In the genomic region with DNA sequence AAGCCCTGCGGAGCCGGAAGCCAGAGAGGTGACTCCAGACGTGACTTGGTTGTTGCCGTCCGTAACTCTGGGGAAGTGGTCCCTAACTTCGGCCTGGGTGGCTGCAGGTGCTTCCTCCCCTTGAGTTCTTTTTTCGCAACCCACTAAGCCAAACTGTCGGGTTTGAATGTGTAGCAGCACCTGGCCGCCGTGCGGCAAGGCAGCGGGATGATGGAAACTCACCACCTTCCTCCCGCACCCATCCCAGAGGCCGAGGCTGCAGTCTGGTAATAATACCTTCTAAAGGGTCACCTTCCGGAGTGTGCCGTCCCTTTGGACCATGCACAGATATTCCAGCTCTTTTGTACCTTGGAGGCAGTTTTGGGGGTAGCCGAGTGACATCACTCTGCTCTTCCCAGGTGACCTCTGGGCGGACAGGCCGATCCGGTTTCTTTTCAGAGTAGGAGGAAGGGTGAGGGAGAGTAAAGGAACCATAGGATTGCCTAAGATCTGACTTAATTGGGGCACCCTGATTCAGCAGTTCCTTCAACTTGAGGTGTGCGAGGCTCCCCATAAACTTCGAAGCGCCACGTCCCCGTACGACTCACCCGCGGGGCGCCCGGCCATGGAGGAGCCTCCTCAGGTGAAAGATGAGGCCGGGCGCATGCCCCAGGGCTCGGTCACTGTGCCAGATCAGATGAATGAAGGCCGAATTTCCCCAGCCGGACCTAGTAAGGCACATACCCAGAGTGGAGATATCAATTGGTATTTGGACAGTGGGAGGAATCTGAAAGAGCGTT, we compare ENCODE assay signal across 1 cellular context.
A peak's percentile ranks its signal among the peaks of the same experiment; 100 is the strongest.
TF ChIP-seq lines count a peak whose summit lies in the region.

No MANE protein-coding gene starts in this region.

TF ChIP-seq in HEK293, 187 proteins besides CTCF, POLR2A, EP300 and RAD21 (continued from another document):
- TF ChIP-seq, protein P1, sequence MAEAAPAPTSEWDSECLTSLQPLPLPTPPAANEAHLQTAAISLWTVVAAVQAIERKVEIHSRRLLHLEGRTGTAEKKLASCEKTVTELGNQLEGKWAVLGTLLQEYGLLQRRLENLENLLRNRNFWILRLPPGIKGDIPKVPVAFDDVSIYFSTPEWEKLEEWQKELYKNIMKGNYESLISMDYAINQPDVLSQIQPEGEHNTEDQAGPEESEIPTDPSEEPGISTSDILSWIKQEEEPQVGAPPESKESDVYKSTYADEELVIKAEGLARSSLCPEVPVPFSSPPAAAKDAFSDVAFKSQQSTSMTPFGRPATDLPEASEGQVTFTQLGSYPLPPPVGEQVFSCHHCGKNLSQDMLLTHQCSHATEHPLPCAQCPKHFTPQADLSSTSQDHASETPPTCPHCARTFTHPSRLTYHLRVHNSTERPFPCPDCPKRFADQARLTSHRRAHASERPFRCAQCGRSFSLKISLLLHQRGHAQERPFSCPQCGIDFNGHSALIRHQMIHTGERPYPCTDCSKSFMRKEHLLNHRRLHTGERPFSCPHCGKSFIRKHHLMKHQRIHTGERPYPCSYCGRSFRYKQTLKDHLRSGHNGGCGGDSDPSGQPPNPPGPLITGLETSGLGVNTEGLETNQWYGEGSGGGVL (tag by site-specific recombination; IDR thresholded peaks at IDR 0.05), result 0 out of 2 replicates have a peak, but pooled peaks have one; percentile 4
- peak; percentile 59; the same call in 1 of the 2 replicates for TF ChIP-seq ZBTB21 (tag by site-specific recombination; IDR thresholded peaks at IDR 0.05)
- no peak for TF ChIP-seq SALL2 (tag by site-specific recombination; IDR thresholded peaks at IDR 0.05; ENCODE audit: borderline replicate concordance)
- TF ChIP-seq ZBTB48 (tag by site-specific recombination; IDR thresholded peaks at IDR 0.05), result peak; percentile 86
- peak; percentile 33; the same call in 1 of the 2 replicates for TF ChIP-seq ZNF76 (tag by site-specific recombination; IDR thresholded peaks at IDR 0.05; ENCODE audit: borderline replicate concordance, low read depth)
- TF ChIP-seq ZBTB17 (tag by site-specific recombination; IDR thresholded peaks at IDR 0.05), result peak; percentile 77
- TF ChIP-seq, protein P2, sequence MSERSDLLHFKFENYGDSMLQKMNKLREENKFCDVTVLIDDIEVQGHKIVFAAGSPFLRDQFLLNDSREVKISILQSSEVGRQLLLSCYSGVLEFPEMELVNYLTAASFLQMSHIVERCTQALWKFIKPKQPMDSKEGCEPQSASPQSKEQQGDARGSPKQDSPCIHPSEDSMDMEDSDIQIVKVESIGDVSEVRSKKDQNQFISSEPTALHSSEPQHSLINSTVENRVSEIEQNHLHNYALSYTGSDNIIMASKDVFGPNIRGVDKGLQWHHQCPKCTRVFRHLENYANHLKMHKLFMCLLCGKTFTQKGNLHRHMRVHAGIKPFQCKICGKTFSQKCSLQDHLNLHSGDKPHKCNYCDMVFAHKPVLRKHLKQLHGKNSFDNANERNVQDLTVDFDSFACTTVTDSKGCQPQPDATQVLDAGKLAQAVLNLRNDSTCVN (tag by site-specific recombination; optimal IDR thresholded peaks at IDR 0.05), result peak; percentile 20
- TF ChIP-seq ZNF629 (tag by site-specific recombination; IDR thresholded peaks at IDR 0.05), result peak; percentile 93
- TF ChIP-seq, protein P3, sequence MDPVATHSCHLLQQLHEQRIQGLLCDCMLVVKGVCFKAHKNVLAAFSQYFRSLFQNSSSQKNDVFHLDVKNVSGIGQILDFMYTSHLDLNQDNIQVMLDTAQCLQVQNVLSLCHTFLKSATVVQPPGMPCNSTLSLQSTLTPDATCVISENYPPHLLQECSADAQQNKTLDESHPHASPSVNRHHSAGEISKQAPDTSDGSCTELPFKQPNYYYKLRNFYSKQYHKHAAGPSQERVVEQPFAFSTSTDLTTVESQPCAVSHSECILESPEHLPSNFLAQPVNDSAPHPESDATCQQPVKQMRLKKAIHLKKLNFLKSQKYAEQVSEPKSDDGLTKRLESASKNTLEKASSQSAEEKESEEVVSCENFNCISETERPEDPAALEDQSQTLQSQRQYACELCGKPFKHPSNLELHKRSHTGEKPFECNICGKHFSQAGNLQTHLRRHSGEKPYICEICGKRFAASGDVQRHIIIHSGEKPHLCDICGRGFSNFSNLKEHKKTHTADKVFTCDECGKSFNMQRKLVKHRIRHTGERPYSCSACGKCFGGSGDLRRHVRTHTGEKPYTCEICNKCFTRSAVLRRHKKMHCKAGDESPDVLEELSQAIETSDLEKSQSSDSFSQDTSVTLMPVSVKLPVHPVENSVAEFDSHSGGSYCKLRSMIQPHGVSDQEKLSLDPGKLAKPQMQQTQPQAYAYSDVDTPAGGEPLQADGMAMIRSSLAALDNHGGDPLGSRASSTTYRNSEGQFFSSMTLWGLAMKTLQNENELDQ (tag by site-specific recombination; IDR thresholded peaks at IDR 0.05; ENCODE audit: low read depth), result no peak
- no peak for TF ChIP-seq ZNF140 (tag by site-specific recombination; IDR thresholded peaks at IDR 0.05)
- TF ChIP-seq ZNF473 (tag by site-specific recombination; IDR thresholded peaks at IDR 0.05), result no peak
- no peak for TF ChIP-seq ZFP41 (tag by site-specific recombination; IDR thresholded peaks at IDR 0.05; ENCODE audit: borderline replicate concordance)
- TF ChIP-seq, protein P4, sequence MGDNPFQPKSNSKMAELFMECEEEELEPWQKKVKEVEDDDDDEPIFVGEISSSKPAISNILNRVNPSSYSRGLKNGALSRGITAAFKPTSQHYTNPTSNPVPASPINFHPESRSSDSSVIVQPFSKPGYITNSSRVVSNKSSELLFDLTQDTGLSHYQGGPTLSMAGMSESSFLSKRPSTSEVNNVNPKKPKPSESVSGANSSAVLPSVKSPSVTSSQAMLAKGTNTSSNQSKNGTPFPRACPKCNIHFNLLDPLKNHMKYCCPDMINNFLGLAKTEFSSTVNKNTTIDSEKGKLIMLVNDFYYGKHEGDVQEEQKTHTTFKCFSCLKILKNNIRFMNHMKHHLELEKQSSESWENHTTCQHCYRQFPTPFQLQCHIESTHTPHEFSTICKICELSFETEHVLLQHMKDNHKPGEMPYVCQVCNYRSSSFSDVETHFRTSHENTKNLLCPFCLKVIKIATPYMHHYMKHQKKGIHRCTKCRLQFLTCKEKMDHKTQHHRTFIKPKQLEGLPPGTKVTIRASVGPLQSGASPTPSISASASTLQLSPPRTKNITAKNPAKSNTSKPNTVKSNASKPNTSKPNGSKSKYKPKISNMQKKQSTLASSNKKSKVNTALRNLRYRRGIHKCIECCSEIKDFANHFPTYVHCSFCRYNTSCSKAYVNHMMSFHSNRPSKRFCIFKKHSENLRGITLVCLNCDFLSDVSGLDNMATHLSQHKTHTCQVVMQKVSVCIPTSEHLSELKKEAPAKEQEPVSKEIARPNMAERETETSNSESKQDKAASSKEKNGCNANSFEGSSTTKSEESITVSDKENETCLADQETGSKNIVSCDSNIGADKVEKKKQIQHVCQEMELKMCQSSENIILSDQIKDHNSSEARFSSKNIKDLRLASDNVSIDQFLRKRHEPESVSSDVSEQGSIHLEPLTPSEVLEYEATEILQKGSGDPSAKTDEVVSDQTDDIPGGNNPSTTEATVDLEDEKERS (tag by site-specific recombination; IDR thresholded peaks at IDR 0.05), result no peak
- 0 out of 2 replicates have a peak, but pooled peaks have one; percentile 35 for TF ChIP-seq ZNF10 (tag by site-specific recombination; IDR thresholded peaks at IDR 0.05)
